1 cellular context compared by ENCODE assay signal in genomic region chr5:80125962-80126480, GRCh38.
TF ChIP-seq lines count a peak whose summit lies in the region.

No MANE protein-coding gene starts in this region.

TF ChIP-seq in GM12878, 131 proteins besides CTCF, POLR2A, EP300 and RAD21 (continued from another document):
- TF ChIP-seq E2F8 (IDR thresholded peaks at IDR 0.05; ENCODE audit: low read depth, partially characterized antibody) (peak; percentile 67), POLR2AphosphoS5 (IDR thresholded peaks at IDR 0.05; ENCODE audit: low read length) (no peak), STAT3 (IDR thresholded peaks at IDR 0.05; ENCODE audit: low read depth, low read length) (peak; percentile 97; the same call in 1 of the 2 replicates), CHD4 (IDR thresholded peaks at IDR 0.05) (no peak), RUNX3 (IDR thresholded peaks at IDR 0.05; ENCODE audit: low read length) (peak; percentile 98), GABPA (IDR thresholded peaks at IDR 0.05; ENCODE audit: low read depth) (peak; percentile 60; the same call in 1 of the 2 replicates), ZNF274 (IDR thresholded peaks at IDR 0.05; ENCODE audit: insufficient read depth, insufficient read length) (no peak), CEBPB (IDR thresholded peaks at IDR 0.05; ENCODE audit: borderline replicate concordance in 1 of 2, low read depth in 2 of 2, low read length in 2 of 2) (peak in 1 of 2 experiments; percentile 86; a peak in 1 of 4 replicates), BMI1 (IDR thresholded peaks at IDR 0.05; ENCODE audit: borderline replicate concordance) (peak; percentile 96), TCF7 (IDR thresholded peaks at IDR 0.05; ENCODE audit: borderline replicate concordance) (peak; percentile 66; the same call in 1 of the 2 replicates), SMAD1 (IDR thresholded peaks at IDR 0.05; ENCODE audit: low read depth, partially characterized antibody) (peak; percentile 81), ZNF622 (IDR thresholded peaks at IDR 0.05) (no peak), SIN3A (IDR thresholded peaks at IDR 0.05; ENCODE audit: low read depth, low read length) (no peak), NRF1 (conservative IDR thresholded peaks at IDR 0.05; ENCODE audit: low read depth, low read length) (no peak), PRDM15 (CRISPR knock-in tag; IDR thresholded peaks at IDR 0.05) (no peak), ZBED1 (IDR thresholded peaks at IDR 0.05; ENCODE audit: borderline replicate concordance) (peak; percentile 75; the same call in 1 of the 2 replicates), USF1 (IDR thresholded peaks at IDR 0.05; ENCODE audit: borderline replicate concordance, extremely low read length, insufficient read depth, low read depth, low read length) (no peak), MXI1 (IDR thresholded peaks at IDR 0.05; ENCODE audit: low read depth, low read length) (peak; percentile 59; the same call in 1 of the 2 replicates), ATF2 (IDR thresholded peaks at IDR 0.05; ENCODE audit: low read length) (peak; percentile 96), SUZ12 (IDR thresholded peaks at IDR 0.05; ENCODE audit: unreplicated experiment) (no peak), TCF12 (IDR thresholded peaks at IDR 0.05; ENCODE audit: low read depth, low read length) (peak; percentile 53; the same call in 1 of the 2 replicates), REST (IDR thresholded peaks at IDR 0.05; ENCODE audit: low read depth, low read length) (no peak), NR2F1 (conservative IDR thresholded peaks at IDR 0.05) (peak; percentile 80), SMAD5 (IDR thresholded peaks at IDR 0.05; ENCODE audit: low read depth) (no peak), TBL1XR1 (IDR thresholded peaks at IDR 0.05; ENCODE audit: low read depth, low read length) (no peak; the same call in 1 of the 2 replicates), GATAD2B (conservative IDR thresholded peaks at IDR 0.05; ENCODE audit: low read depth) (peak; percentile 79), SMARCA5 (IDR thresholded peaks at IDR 0.05) (no peak), JUNB (IDR thresholded peaks at IDR 0.05) (peak; percentile 99), CHD1 (IDR thresholded peaks at IDR 0.05; ENCODE audit: low read depth, low read length) (no peak), CREM (IDR thresholded peaks at IDR 0.05; ENCODE audit: low read depth) (peak; percentile 91), MTA2 (IDR thresholded peaks at IDR 0.05; ENCODE audit: low read depth) (peak; percentile 100), NBN (IDR thresholded peaks at IDR 0.05) (peak; percentile 96), PAX8 (IDR thresholded peaks at IDR 0.05) (no peak; the same call in 1 of the 2 replicates), POU2F2 (IDR thresholded peaks at IDR 0.05; ENCODE audit: borderline replicate concordance, low read depth, low read length) (peak; percentile 69; the same call in 2 of the 3 replicates), TCF3 (IDR thresholded peaks at IDR 0.05; ENCODE audit: borderline replicate concordance, insufficient read depth, low read depth, low read length) (peak; percentile 52; the same call in 1 of the 2 replicates), BACH1 (IDR thresholded peaks at IDR 0.05; ENCODE audit: borderline replicate concordance) (peak; percentile 96; the same call in 1 of the 2 replicates), NFIC (IDR thresholded peaks at IDR 0.05; ENCODE audit: low read depth, low read length) (peak; percentile 98), PKNOX1 (IDR thresholded peaks at IDR 0.05) (peak; percentile 44), NFXL1 (IDR thresholded peaks at IDR 0.05; ENCODE audit: borderline replicate concordance) (no peak)
- TF ChIP-seq, protein P1, sequence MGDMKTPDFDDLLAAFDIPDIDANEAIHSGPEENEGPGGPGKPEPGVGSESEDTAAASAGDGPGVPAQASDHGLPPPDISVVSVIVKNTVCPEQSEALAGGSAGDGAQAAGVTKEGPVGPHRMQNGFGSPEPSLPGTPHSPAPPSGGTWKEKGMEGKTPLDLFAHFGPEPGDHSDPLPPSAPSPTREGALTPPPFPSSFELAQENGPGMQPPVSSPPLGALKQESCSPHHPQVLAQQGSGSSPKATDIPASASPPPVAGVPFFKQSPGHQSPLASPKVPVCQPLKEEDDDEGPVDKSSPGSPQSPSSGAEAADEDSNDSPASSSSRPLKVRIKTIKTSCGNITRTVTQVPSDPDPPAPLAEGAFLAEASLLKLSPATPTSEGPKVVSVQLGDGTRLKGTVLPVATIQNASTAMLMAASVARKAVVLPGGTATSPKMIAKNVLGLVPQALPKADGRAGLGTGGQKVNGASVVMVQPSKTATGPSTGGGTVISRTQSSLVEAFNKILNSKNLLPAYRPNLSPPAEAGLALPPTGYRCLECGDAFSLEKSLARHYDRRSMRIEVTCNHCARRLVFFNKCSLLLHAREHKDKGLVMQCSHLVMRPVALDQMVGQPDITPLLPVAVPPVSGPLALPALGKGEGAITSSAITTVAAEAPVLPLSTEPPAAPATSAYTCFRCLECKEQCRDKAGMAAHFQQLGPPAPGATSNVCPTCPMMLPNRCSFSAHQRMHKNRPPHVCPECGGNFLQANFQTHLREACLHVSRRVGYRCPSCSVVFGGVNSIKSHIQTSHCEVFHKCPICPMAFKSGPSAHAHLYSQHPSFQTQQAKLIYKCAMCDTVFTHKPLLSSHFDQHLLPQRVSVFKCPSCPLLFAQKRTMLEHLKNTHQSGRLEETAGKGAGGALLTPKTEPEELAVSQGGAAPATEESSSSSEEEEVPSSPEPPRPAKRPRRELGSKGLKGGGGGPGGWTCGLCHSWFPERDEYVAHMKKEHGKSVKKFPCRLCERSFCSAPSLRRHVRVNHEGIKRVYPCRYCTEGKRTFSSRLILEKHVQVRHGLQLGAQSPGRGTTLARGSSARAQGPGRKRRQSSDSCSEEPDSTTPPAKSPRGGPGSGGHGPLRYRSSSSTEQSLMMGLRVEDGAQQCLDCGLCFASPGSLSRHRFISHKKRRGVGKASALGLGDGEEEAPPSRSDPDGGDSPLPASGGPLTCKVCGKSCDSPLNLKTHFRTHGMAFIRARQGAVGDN (IDR thresholded peaks at IDR 0.05), result no peak; the same call in 1 of the 2 replicates
